30 cellular contexts compared by ENCODE assay signal in the genomic region with DNA sequence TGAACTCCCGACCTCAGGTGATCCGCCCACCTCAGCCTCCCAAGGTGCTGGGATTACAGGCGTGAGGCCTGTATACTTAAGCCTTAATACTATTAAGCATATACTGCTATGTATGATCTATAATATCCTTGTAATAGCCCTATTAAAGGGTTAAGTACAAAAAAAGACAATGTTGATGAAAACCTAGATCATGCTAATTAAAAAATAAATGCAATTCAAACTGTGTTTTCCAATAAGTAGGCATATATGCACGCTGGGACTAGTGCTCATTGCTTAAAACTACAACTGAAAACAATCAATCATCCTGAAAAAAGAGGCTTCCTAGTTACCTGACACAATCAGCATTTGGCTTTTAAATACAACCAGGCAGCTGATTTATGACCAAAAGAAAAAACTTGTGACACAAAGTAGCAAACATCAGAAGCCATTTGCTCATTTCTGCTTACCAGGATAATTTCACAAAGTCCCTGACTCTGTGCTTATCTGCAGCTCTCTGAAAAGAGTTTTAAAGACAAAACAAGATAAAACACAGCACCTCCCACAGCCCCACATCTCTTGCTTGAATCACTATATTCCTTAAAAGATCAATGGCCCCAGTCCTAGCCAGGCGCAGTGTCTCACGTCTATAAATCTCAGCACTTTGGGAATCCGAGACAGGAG. TPM values are rescaled to one million over a fixed set of nuclear protein-coding genes. Genes with fewer than 3 reads are reported as not detected.
DNase-seq lines count a peak whose midpoint lies in the region; ATAC-seq and TF ChIP-seq lines count a peak whose summit lies in the region.
"Had no signal": no experiment of that assay in that cellular context is flagged by ENCODE, and none has a peak within 500 bp of the region (broad histone marks: within the 10 kb centered on the region; RNA-seq: fewer than 3 reads in every experiment).

No MANE protein-coding gene starts in this region.

- DNase-seq in HEK293T (ENCODE audit: extremely low spot score) (no peak), WERI-Rb-1 (peak; percentile 45), left lobe of liver (ENCODE audit: low spot score) (no peak), activated gamma-delta T cell (lab: John Stamatoyannopoulos, UW) (no peak), D341Med (ENCODE audit: low spot score) (no peak)
- DNase-seq in stimulated activated naive B cell treated with anti-CD40 and anti-IgM and Interleukin-4, amounts not matched to agents 10 μg/mL and 1 μg/mL and 100 μg/mL, for 72 hours = no peak
- no peak for DNase-seq in activated T-cell treated with anti-CD3 and anti-CD28 coated beads, Interleukin-2, amount 50 U/mL, for 48 hours
- DNase-seq: AML-193; CD4-positive, alpha-beta memory T cell; COR-L47; DMS 273 treated with DMSO at 0.1 percent for 48 hours; DMS79; EL; GDM1; H7; IMR-90; MM.1S; NCI-H1048; NCI-H1694; NCI-H2171; NCI-H226; NCI-H510A; NK-92 treated with Interleukin-12 subunit alpha and Interleukin-12 subunit beta, amount 100 ng/mL, for 24 hours; SHP77 treated with DMSO at 0.1 percent for 48 hours; SK-N-SH; SW 1271 had no signal

- H3K27ac ChIP-seq in WERI-Rb-1 = no peak overlapping the region
- H3K27ac ChIP-seq: A549, KMS-11 had no signal

- no peak for TF ChIP-seq CTCF in WERI-Rb-1 (IDR thresholded peaks at IDR 0.05; ENCODE audit: low read depth, low read length)

- POLR2A ChIA-PET in HEK293T (lab: Yijun Ruan, JAX) = interaction anchor here (0.6 to 1.2 kb wide), 2 partner anchors 11 to 423 kb away, joined by 3 read pairs; a partner anchor contains a TSS

- no peaks in the 10 kb centered on the region for H3K9me3 Mint-ChIP-seq in stimulated activated naive B cell treated with anti-CD40 and anti-IgM and Interleukin-4, amounts not matched to agents 10 μg/mL and 1 μg/mL and 100 μg/mL, for 72 hours
- H3K9me3 Mint-ChIP-seq: CD4-positive, alpha-beta memory T cell; T-helper 1 cell treated with Interleukin-12 subunit alpha and Interleukin-12 subunit beta and Interleukin-4 antibody, amounts not matched to agents 30 μg/mL and 1 μg/mL, for 36 hours had no signal

- peak overlapping the region; percentile 20 for H3K27ac Mint-ChIP-seq in stimulated activated naive B cell treated with anti-CD40 and anti-IgM and Interleukin-4, amounts not matched to agents 10 μg/mL and 1 μg/mL and 100 μg/mL, for 72 hours
- H3K27ac Mint-ChIP-seq: CD4-positive, alpha-beta memory T cell; T-helper 1 cell treated with Interleukin-12 subunit alpha and Interleukin-12 subunit beta and Interleukin-4 antibody, amounts not matched to agents 30 μg/mL and 1 μg/mL, for 36 hours had no signal

- no peaks in the 10 kb centered on the region for H3K36me3 Mint-ChIP-seq in stimulated activated naive B cell treated with anti-CD40 and anti-IgM and Interleukin-4, amounts not matched to agents 10 μg/mL and 1 μg/mL and 100 μg/mL, for 72 hours
- H3K36me3 Mint-ChIP-seq: CD4-positive, alpha-beta memory T cell had no signal

- H3K36me3 ChIP-seq in WERI-Rb-1 = no peaks in the 10 kb centered on the region

- H3K27me3 Mint-ChIP-seq in stimulated activated naive B cell treated with anti-CD40 and anti-IgM and Interleukin-4, amounts not matched to agents 10 μg/mL and 1 μg/mL and 100 μg/mL, for 72 hours = peaks cover 7 to 21% of the 10 kb centered on the region in 2 donors

- no peaks in the 10 kb centered on the region for H3K9me3 ChIP-seq in WERI-Rb-1 (ENCODE audit: severe bottlenecking)
- H3K9me3 ChIP-seq: A549, SK-N-SH had no signal

- H3K4me1 Mint-ChIP-seq in stimulated activated naive B cell treated with anti-CD40 and anti-IgM and Interleukin-4, amounts not matched to agents 10 μg/mL and 1 μg/mL and 100 μg/mL, for 72 hours = no peaks in the 10 kb centered on the region
- H3K4me1 Mint-ChIP-seq: CD4-positive, alpha-beta memory T cell had no signal

- no peak overlapping the region for H3K4me3 Mint-ChIP-seq in stimulated activated naive B cell treated with anti-CD40 and anti-IgM and Interleukin-4, amounts not matched to agents 10 μg/mL and 1 μg/mL and 100 μg/mL, for 72 hours
- H3K4me3 Mint-ChIP-seq: CD4-positive, alpha-beta memory T cell; T-helper 1 cell treated with Interleukin-12 subunit alpha and Interleukin-12 subunit beta and Interleukin-4 antibody, amounts not matched to agents 30 μg/mL and 1 μg/mL, for 36 hours had no signal

- H3K4me3 ChIP-seq in WERI-Rb-1 (ENCODE audit: low read depth, low read length) = no peak overlapping the region
- H3K4me3 ChIP-seq: A549, GM12878 had no signal

- peak; percentile 34 for ATAC-seq in left lobe of liver
- no peak for ATAC-seq in stimulated activated naive B cell treated with anti-CD40 and anti-IgM and Interleukin-4, amounts not matched to agents 10 μg/mL and 1 μg/mL and 100 μg/mL, for 72 hours (replicated peaks)
- ATAC-seq: GM12878 had no signal

- CTCF ChIA-PET in HEK293T (lab: Yijun Ruan, JAX) = interaction anchor here (0.6 to 1.4 kb wide), 4 partner anchors 14 to 67 kb away, joined by 3 to 4 read pairs (median 4); a partner anchor contains a TSS

- H3K27me3 ChIP-seq in WERI-Rb-1 (ENCODE audit: insufficient read depth, low read depth, severe bottlenecking) = no peaks in the 10 kb centered on the region

TF ChIP-seq in HEK293T, 16 proteins besides CTCF, POLR2A, EP300 and RAD21:
- TF ChIP-seq, protein P1, sequence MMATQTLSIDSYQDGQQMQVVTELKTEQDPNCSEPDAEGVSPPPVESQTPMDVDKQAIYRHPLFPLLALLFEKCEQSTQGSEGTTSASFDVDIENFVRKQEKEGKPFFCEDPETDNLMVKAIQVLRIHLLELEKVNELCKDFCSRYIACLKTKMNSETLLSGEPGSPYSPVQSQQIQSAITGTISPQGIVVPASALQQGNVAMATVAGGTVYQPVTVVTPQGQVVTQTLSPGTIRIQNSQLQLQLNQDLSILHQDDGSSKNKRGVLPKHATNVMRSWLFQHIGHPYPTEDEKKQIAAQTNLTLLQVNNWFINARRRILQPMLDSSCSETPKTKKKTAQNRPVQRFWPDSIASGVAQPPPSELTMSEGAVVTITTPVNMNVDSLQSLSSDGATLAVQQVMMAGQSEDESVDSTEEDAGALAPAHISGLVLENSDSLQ (IDR thresholded peaks at IDR 0.05) = peak; percentile 87
- no peak for TF ChIP-seq NFRKB (IDR thresholded peaks at IDR 0.05)

RNA-seq across cellular contexts. Expression of a gene that starts 11.1 kb away (rescaled TPM):
- 0.13 TPM for total RNA-seq in left lobe of liver
- total RNA-seq: GM12878, IMR-90 had no signal

RNA-seq across cellular contexts. Expression of a gene that starts 25.3 kb away (rescaled TPM):
- total RNA-seq in left lobe of liver = 30.3 TPM

RNA-seq across cellular contexts. Expression of a gene that starts 34.0 kb away (rescaled TPM):
- total RNA-seq in left lobe of liver = 30.8 TPM

RNA-seq across cellular contexts. Expression of a gene that starts 35.4 kb away (rescaled TPM):
- total RNA-seq in left lobe of liver = 1.1 TPM
- total RNA-seq: CD4-positive, alpha-beta memory T cell; GM12878; IMR-90 had no signal

RNA-seq across cellular contexts. Expression of a gene that starts 36.8 kb away (rescaled TPM):
- 0.20 TPM for total RNA-seq in left lobe of liver
